Comparison of ENCODE assay signal across 8 cellular contexts in genomic region chr22:37545703-37546435, GRCh38. TPM values are rescaled to one million over a fixed set of nuclear protein-coding genes. Genes with fewer than 3 reads are reported as not detected.
DNase-seq lines count a peak whose midpoint lies in the region; TF ChIP-seq lines count a peak whose summit lies in the region.

No MANE protein-coding gene starts in this region.

- H3K4me1 ChIP-seq in HEK293 (ENCODE audit: control insufficient read depth, insufficient read depth, low read length) (peaks cover 6% of the 10 kb centered on the region), spleen (peaks cover 19 to 66% (median 38%) of the 10 kb centered on the region in 6 donors), BE2C (peaks cover 3% of the 10 kb centered on the region)

- 11 to 19% (median 16%) methylated on average over 6 to 28 of the region's 28 CpGs for WGBS in spleen, 5 donors

- no peak for TF ChIP-seq POLR2A in spleen (IDR thresholded peaks at IDR 0.05)

- CTCF ChIA-PET in HEK293 (lab: Yijun Ruan, JAX) = interaction anchor here (0.7 to 16.7 kb wide), 10 partner anchors 11 to 489 kb away, joined by 3 to 608 read pairs (median 5); partner anchors contain the start of gene LGALS2

- H3K27ac ChIP-seq in HEK293 (ENCODE audit: extremely low read depth, low read depth, low read length) (no peak overlapping the region), spleen (peak overlapping the region; percentile 42 to 90 (median 80))

- H3K36me3 ChIP-seq in HEK293 (ENCODE audit: control insufficient read depth in 2 of 2, insufficient read depth in 1 of 2, low read length in 2 of 2) (no peaks in the 10 kb centered on the region), spleen (no peaks in the 10 kb centered on the region), BE2C (no peaks in the 10 kb centered on the region)

- H3K27me3 ChIP-seq in spleen (replicated peaks in 1 of 7) (peaks cover 0 to 38% (median 0%) of the 10 kb centered on the region in 7 donors), BE2C (no peaks in the 10 kb centered on the region)

- intact Hi-C loops in spleen (cut with DNase I; ENCODE audit: low total_unique reads) = no loop called here

- H3K9me3 ChIP-seq in HEK293 (ENCODE audit: control insufficient read depth, insufficient read depth, low read depth, low read length) (no peaks in the 10 kb centered on the region), spleen (no peaks in the 10 kb centered on the region), BE2C (no peaks in the 10 kb centered on the region)

- TF ChIP-seq CTCF in HEK293 (tag by site-specific recombination; IDR thresholded peaks at IDR 0.05) = no peak
- TF ChIP-seq CTCF in spleen (IDR thresholded peaks at IDR 0.05 in 8 of 11, conservative IDR thresholded peaks at IDR 0.05 in 3 of 11) = no peak
- no peak for TF ChIP-seq CTCF in BE2C (IDR thresholded peaks at IDR 0.05; ENCODE audit: low read depth, low read length)

- H3K4me3 ChIP-seq in HEK293 (ENCODE audit: low read depth, low read length) (no peak overlapping the region), spleen (peak overlapping the region in 1 of 8 donors; percentile 21), BE2C (ENCODE audit: low read depth, low read length) (no peak overlapping the region)

- peak; percentile 43 to 93 for DNase-seq in T47D (ENCODE audit: low read depth in 1 of 2, low spot score in 1 of 2)
- DNase-seq in iris pigment epithelial cell (ENCODE audit: low read depth) = peak; percentile 87
- peak; percentile 84 for DNase-seq in spleen
- DNase-seq in activated CD8-positive, alpha-beta memory T cell treated with anti-CD3 and anti-CD28 coated beads for 24 hours = no peak
- no peak for DNase-seq in BE2C
- no peak for DNase-seq in NOMO-1 treated with DMSO at 0.1 percent for 48 hours (lab: John Stamatoyannopoulos, UW; ENCODE audit: unreplicated experiment)
- no peak for DNase-seq in stimulated activated naive CD4-positive, alpha-beta T cell (lab: John Stamatoyannopoulos, UW)

- in situ Hi-C loops in T47D (cut with HindIII; ENCODE audit: low pct_unique_long_range_greater_than_20kb, low sequenced_read_pairs) = no loop called here

- POLR2A ChIA-PET in HEK293 (lab: Yijun Ruan, JAX) = interaction anchor here (1.0 to 2.3 kb wide), 4 partner anchors 14 to 29 kb away, joined by 3 to 8 read pairs (median 7); partner anchors contain the start of gene CDC42EP1

TF ChIP-seq in HEK293, 187 proteins besides CTCF, POLR2A, EP300 and RAD21 (continues in another document):
- TF ChIP-seq ZNF555 (tag by site-specific recombination; conservative IDR thresholded peaks at IDR 0.05) = no peak
- no peak for TF ChIP-seq INSM2 (tag by site-specific recombination; IDR thresholded peaks at IDR 0.05)
- TF ChIP-seq ZNF785 (tag by site-specific recombination; IDR thresholded peaks at IDR 0.05) = no peak
- no peak for TF ChIP-seq ZSCAN16 (tag by site-specific recombination; IDR thresholded peaks at IDR 0.05)
- TF ChIP-seq ZFP3 (tag by site-specific recombination; IDR thresholded peaks at IDR 0.05; ENCODE audit: low read depth) = no peak
- TF ChIP-seq ZNF76 (tag by site-specific recombination; IDR thresholded peaks at IDR 0.05; ENCODE audit: borderline replicate concordance, low read depth) = no peak
- TF ChIP-seq ZNF335 (tag by site-specific recombination; conservative IDR thresholded peaks at IDR 0.05) = no peak
- no peak for TF ChIP-seq ZNF560 (tag by site-specific recombination; IDR thresholded peaks at IDR 0.05; ENCODE audit: borderline replicate concordance)
- TF ChIP-seq ZNF664 (tag by site-specific recombination; IDR thresholded peaks at IDR 0.05) = no peak
- no peak for TF ChIP-seq ZNF843 (tag by site-specific recombination; IDR thresholded peaks at IDR 0.05)
- TF ChIP-seq BCL11A (tag by site-specific recombination; IDR thresholded peaks at IDR 0.05; ENCODE audit: low read depth) = no peak
- no peak for TF ChIP-seq ZNF175 (tag by site-specific recombination; IDR thresholded peaks at IDR 0.05)
- no peak for TF ChIP-seq ZXDB (tag by site-specific recombination; IDR thresholded peaks at IDR 0.05)
- TF ChIP-seq ZNF792 (tag by site-specific recombination; IDR thresholded peaks at IDR 0.05) = no peak
- no peak for TF ChIP-seq ZNF169 (tag by site-specific recombination; IDR thresholded peaks at IDR 0.05)
- TF ChIP-seq IKZF3 (tag by site-specific recombination; IDR thresholded peaks at IDR 0.05) = peak; percentile 21; the same call in 1 of the 2 replicates
- TF ChIP-seq ZNF433 (tag by site-specific recombination; IDR thresholded peaks at IDR 0.05; ENCODE audit: low read depth) = no peak
- peak; percentile 70 for TF ChIP-seq WT1 (tag by site-specific recombination; IDR thresholded peaks at IDR 0.05)
- TF ChIP-seq ZNF239 (tag by site-specific recombination; IDR thresholded peaks at IDR 0.05) = no peak
- no peak for TF ChIP-seq ZNF19 (tag by site-specific recombination; IDR thresholded peaks at IDR 0.05; ENCODE audit: low read depth)
- no peak for TF ChIP-seq ZNF18 (tag by site-specific recombination; IDR thresholded peaks at IDR 0.05)
- no peak for TF ChIP-seq TSHZ1 (tag by site-specific recombination; IDR thresholded peaks at IDR 0.05; ENCODE audit: borderline replicate concordance)
- TF ChIP-seq KLF1 (tag by site-specific recombination; IDR thresholded peaks at IDR 0.05) = peak; percentile 75
- no peak; the same call in 1 of the 2 replicates for TF ChIP-seq SP3 (tag by site-specific recombination; IDR thresholded peaks at IDR 0.05)

RNA-seq across cellular contexts. Expression of gene CDC42EP1, which starts 14.4 kb away (rescaled TPM):
- total RNA-seq in spleen = 10 to 100 TPM; 13.2 to 35.7 (median 22.4) TPM
- 10 to 100 TPM in 1 of 3 donors, 1 to 10 TPM in 2; 4.6 to 13.7 (median 4.8) TPM for polyA plus RNA-seq in spleen
- 2.3 TPM for polyA plus RNA-seq in BE2C (2012; ENCODE audit: insufficient read depth, insufficient read length, low read depth)

RNA-seq across cellular contexts. Expression of gene CARD10, which starts 26.7 kb away (rescaled TPM):
- 10 to 100 TPM in 4 of 7 donors, 1 to 10 TPM in 3; 6.9 to 12.5 (median 11.3) TPM for total RNA-seq in spleen
- 1 to 10 TPM; 2.5 to 9.1 (median 5.7) TPM for polyA plus RNA-seq in spleen
- polyA plus RNA-seq in BE2C (2012; ENCODE audit: insufficient read depth, insufficient read length, low read depth) = 5.1 TPM

RNA-seq across cellular contexts. Expression of gene LGALS2, which starts 34.0 kb away (rescaled TPM):
- total RNA-seq in spleen = 10 to 100 TPM in 5 of 7 donors, 1 to 10 TPM in 1, not detected in 1; 3.9 to 22.8 (median 12.8) TPM
- 10 to 100 TPM; 21.1 to 41.8 (median 25.5) TPM for polyA plus RNA-seq in spleen
- polyA plus RNA-seq in BE2C (2012; ENCODE audit: insufficient read depth, insufficient read length, low read depth) = not detected

RNA-seq across cellular contexts. Expression of gene MFNG, which starts 59.7 kb away (rescaled TPM):
- total RNA-seq in spleen = 100 to 1,000 TPM in 4 of 7 donors, 10 to 100 TPM in 3; 93.5 to 138 (median 101) TPM
- 10 to 100 TPM; 38.7 to 65.8 (median 51.1) TPM for polyA plus RNA-seq in spleen
- 2.3 TPM for polyA plus RNA-seq in BE2C (2012; ENCODE audit: insufficient read depth, insufficient read length, low read depth)

Comparison
In these comparisons a context has a peak if more than half of its experiments do, and no peak if none do; other contexts are left out.
1. DNase-seq: peak in T47D (2 of 2), iris pigment epithelial cell (single experiment) and spleen (single experiment); none in activated CD8-positive, alpha-beta memory T cell treated with anti-CD3 and anti-CD28 coated beads for 24 hours (single experiment), BE2C (single experiment), NOMO-1 treated with DMSO at 0.1 percent for 48 hours (single experiment) and stimulated activated naive CD4-positive, alpha-beta T cell (0 of 6).